8 cellular contexts compared by ENCODE assay signal in genomic region chr1:89633103-89633744, GRCh38. TPM values are rescaled to one million over a fixed set of nuclear protein-coding genes. Genes with fewer than 3 reads are reported as not detected.
DNase-seq lines count a peak whose midpoint lies in the region; ATAC-seq lines count a peak whose summit lies in the region.

LRRC8C (plus strand) TSS chr1:89633120; CDS start chr1:89686474, 53,354 bp downstream.

- H3K27me3 ChIP-seq in ectodermal cell (ENCODE audit: control insufficient read depth, insufficient read depth, low read length, poor library complexity, severe bottlenecking): peaks cover 49% of the 10 kb centered on the region

- H3K27ac ChIP-seq in ectodermal cell (ENCODE audit: insufficient read depth, low read depth, low read length, poor library complexity, severe bottlenecking): peak within 1 kb of the TSS; percentile 75

- peak; percentile 71 for DNase-seq in AG20443 (ENCODE audit: low spot score)
- peak; percentile 33 for DNase-seq in NCI-H2171 (lab: John Stamatoyannopoulos, UW)
- peak; percentile 55 to 68 for DNase-seq in activated CD4-positive, alpha-beta T cell treated with anti-CD3 and anti-CD28 coated beads, Interleukin-2, amount 50 U/mL, for 48 hours
- peak; percentile 43 for DNase-seq in medulla oblongata (ENCODE audit: extremely low spot score)
- peak; percentile 40 to 85 (median 59) for DNase-seq in stimulated activated naive CD4-positive, alpha-beta T cell (lab: John Stamatoyannopoulos, UW)

- no peaks in the 10 kb centered on the region for H3K36me3 ChIP-seq in ectodermal cell (ENCODE audit: control insufficient read depth, insufficient read depth, low read length)

- no peaks in the 10 kb centered on the region for H3K9me3 ChIP-seq in ectodermal cell (ENCODE audit: control insufficient read depth, low read length)

- ATAC-seq in GM18519 (IDR thresholded peaks at IDR 0.05; ENCODE audit: low FRiP score, unreplicated experiment) (peak; percentile 34), HG02981 (IDR thresholded peaks at IDR 0.05; ENCODE audit: unreplicated experiment) (peak; percentile 38)

- WGBS in ectodermal cell, 2 experiments: 0% methylated on average over 77 to 78 of the region's 78 CpGs

- peak within 1 kb of the TSS; percentile 67 for H3K4me3 ChIP-seq in ectodermal cell (ENCODE audit: insufficient read depth, low read depth, low read length)

- H3K4me1 ChIP-seq in ectodermal cell (ENCODE audit: control insufficient read depth, insufficient read depth, low read length): peaks cover 16% of the 10 kb centered on the region

RNA-seq across cellular contexts. Expression of gene LRRC8C, which starts in this region (rescaled TPM):
- polyA plus RNA-seq in ectodermal cell (2013, experiment 1 of 4): 6.9 TPM
- polyA plus RNA-seq in ectodermal cell (2013, experiment 2 of 4): 10.0 TPM
- polyA plus RNA-seq in ectodermal cell (2013, experiment 3 of 4): 7.1 TPM
- 8.1 TPM for polyA plus RNA-seq in ectodermal cell (2013, experiment 4 of 4)

Comparison
In these comparisons a context has a peak if more than half of its experiments do, and no peak if none do; other contexts are left out.
1. Peak in every context shown above with its lines: DNase-seq, ATAC-seq, H3K4me3 ChIP-seq and H3K27ac ChIP-seq.